In the genomic region with DNA sequence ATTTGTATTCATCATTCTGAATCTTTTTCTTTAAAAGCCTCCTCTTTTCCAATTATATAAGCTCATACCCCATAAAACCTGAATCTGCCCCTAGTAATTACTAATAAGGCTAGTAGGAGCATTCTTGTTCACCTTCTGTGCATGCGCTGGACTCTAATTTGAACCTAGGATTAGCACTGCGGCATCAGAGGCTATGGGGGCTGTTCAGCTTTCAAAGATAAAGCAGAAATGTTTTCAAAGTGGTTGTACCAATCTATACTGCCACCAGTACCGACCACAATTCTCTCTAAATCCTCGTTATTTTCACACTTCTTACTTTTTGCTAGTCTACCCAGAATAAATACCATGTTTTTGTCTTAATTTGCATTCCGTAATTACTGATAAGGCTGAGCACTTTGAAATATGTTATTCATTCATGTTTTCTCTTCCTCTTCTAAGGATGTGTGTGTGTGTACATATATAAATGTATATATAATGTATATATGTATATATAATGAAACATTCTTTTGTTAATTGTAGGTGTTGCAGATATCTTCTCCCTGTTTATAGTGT, we compare ENCODE assay signal across 11 cellular contexts. TPM values are rescaled to one million over a fixed set of nuclear protein-coding genes. Genes with fewer than 3 reads are reported as not detected.
A peak's percentile ranks its signal among the peaks of the same experiment; 100 is the strongest.
DNase-seq lines count a peak whose midpoint lies in the region; ATAC-seq, FAIRE-seq and TF ChIP-seq lines count a peak whose summit lies in the region.
"Had no signal": no experiment of that assay in that cellular context is flagged by ENCODE, and none has a peak within 500 bp of the region (broad histone marks: within the 10 kb centered on the region; RNA-seq: fewer than 3 reads in every experiment).

No MANE protein-coding gene starts in this region.

- TF ChIP-seq CTCF in omental fat pad (IDR thresholded peaks at IDR 0.05) = no peak

- POLR2A ChIA-PET in activated CD4-positive, alpha-beta memory T cell treated with anti-CD3 and anti-CD28 coated beads, Interleukin-2, amount 10 ng/mL, durations not matched to agents 7 days and 5 days (lab: Charles Lee) = interaction anchor here (1.3 to 5.1 kb wide), 5 partner anchors 13 to 349 kb away, joined by 3 to 62 read pairs (median 7); a partner anchor contains a TSS

- H3K27ac ChIP-seq in BLaER1 = no peak overlapping the region

- FAIRE-seq in HTR-8/SVneo (lab: Jason Lieb, UNC) = no peak
- FAIRE-seq: bronchial epithelial cell had no signal

- DNase-seq in HAP-1 (ENCODE audit: low spot score in 2 of 2) (no peak), naive B cell (no peak), RPMI8226 (no peak), HTR-8/SVneo (ENCODE audit: insufficient read length, low spot score) (no peak), omental fat pad (ENCODE audit: low spot score) (no peak)
- DNase-seq in activated CD4-positive, alpha-beta memory T cell treated with anti-CD3 and anti-CD28 coated beads, Interleukin-2, amount 10 ng/mL, durations not matched to agents 7 days and 5 days = no peak
- DNase-seq: activated CD4-positive, alpha-beta T cell treated with anti-CD3 and anti-CD28 coated beads, Interleukin-2, amount 50 U/mL, for 4 hours; MM.1S had no signal

- H3K36me3 ChIP-seq in BLaER1 (peaks cover 12% of the 10 kb centered on the region), HAP-1 (replicated peaks) (no peaks in the 10 kb centered on the region)

- ATAC-seq in naive B cell (ENCODE audit: low read depth in 2 of 2) (no peak), HG02981 (IDR thresholded peaks at IDR 0.05; ENCODE audit: unreplicated experiment) (no peak), omental fat pad (ENCODE audit: low FRiP score) (no peak)

- no peak overlapping the region for H3K27ac Mint-ChIP-seq in activated CD4-positive, alpha-beta memory T cell treated with anti-CD3 and anti-CD28 coated beads, Interleukin-2, amount 10 ng/mL, durations not matched to agents 7 days and 5 days
- H3K27ac Mint-ChIP-seq in naive B cell = peak overlapping the region in 3 of 6 donors; percentile 33 to 95 (median 84)

- H3K4me3 ChIP-seq in BLaER1 = 0 out of 2 replicates have a peak overlapping the region, but pooled peaks have one; percentile 80
- peak overlapping the region; percentile 79; the same call in 1 of the 2 replicates for H3K4me3 ChIP-seq in HAP-1

- in situ Hi-C loops in HAP-1 (cut with MboI; ENCODE audit: low sequenced_read_pairs) = no loop called here

- CTCF ChIA-PET in activated CD4-positive, alpha-beta memory T cell treated with anti-CD3 and anti-CD28 coated beads, Interleukin-2, amount 10 ng/mL, durations not matched to agents 7 days and 5 days (lab: Charles Lee) = interaction anchor here (1.3 to 3.9 kb wide), 6 partner anchors 12 to 132 kb away, joined by 3 to 62 read pairs (median 11); a partner anchor contains a TSS

- peaks cover 25% of the 10 kb centered on the region for H3K4me1 ChIP-seq in BLaER1
- peaks cover 20% of the 10 kb centered on the region for H3K4me1 ChIP-seq in HAP-1

- no peak overlapping the region for H3K9ac ChIP-seq in BLaER1

- no peaks in the 10 kb centered on the region for H3K9me3 ChIP-seq in BLaER1
- H3K9me3 ChIP-seq in HAP-1 = no peaks in the 10 kb centered on the region

- peak overlapping the region; percentile 87 for H3K4me2 ChIP-seq in BLaER1

- peaks cover 2% of the 10 kb centered on the region for H3K27me3 Mint-ChIP-seq in activated CD4-positive, alpha-beta memory T cell treated with anti-CD3 and anti-CD28 coated beads, Interleukin-2, amount 10 ng/mL, durations not matched to agents 7 days and 5 days
- H3K27me3 Mint-ChIP-seq in naive B cell = no peaks in the 10 kb centered on the region

- H3K36me3 Mint-ChIP-seq in activated CD4-positive, alpha-beta memory T cell treated with anti-CD3 and anti-CD28 coated beads, Interleukin-2, amount 10 ng/mL, durations not matched to agents 7 days and 5 days (ENCODE audit: low read depth) = peaks cover 10% of the 10 kb centered on the region
- H3K36me3 Mint-ChIP-seq in naive B cell = peaks cover 0 to 2% of the 10 kb centered on the region in 2 donors

- H4K20me1 ChIP-seq in BLaER1 = no peaks in the 10 kb centered on the region

- no peaks in the 10 kb centered on the region for H3K9me3 Mint-ChIP-seq in activated CD4-positive, alpha-beta memory T cell treated with anti-CD3 and anti-CD28 coated beads, Interleukin-2, amount 10 ng/mL, durations not matched to agents 7 days and 5 days
- no peaks in the 10 kb centered on the region for H3K9me3 Mint-ChIP-seq in naive B cell

- peaks cover 33% of the 10 kb centered on the region for H3K4me1 Mint-ChIP-seq in activated CD4-positive, alpha-beta memory T cell treated with anti-CD3 and anti-CD28 coated beads, Interleukin-2, amount 10 ng/mL, durations not matched to agents 7 days and 5 days
- peaks cover 24 to 37% (median 35%) of the 10 kb centered on the region in 3 donors for H3K4me1 Mint-ChIP-seq in naive B cell

- H3K4me3 Mint-ChIP-seq in activated CD4-positive, alpha-beta memory T cell treated with anti-CD3 and anti-CD28 coated beads, Interleukin-2, amount 10 ng/mL, durations not matched to agents 7 days and 5 days = peak overlapping the region; percentile 99
- peak overlapping the region in 5 of 8 donors; percentile 37 to 99 (median 94) for H3K4me3 Mint-ChIP-seq in naive B cell

- H3K27me3 ChIP-seq in BLaER1 = no peaks in the 10 kb centered on the region
- H3K27me3 ChIP-seq in HAP-1 (ENCODE audit: low read depth) = no peaks in the 10 kb centered on the region

RNA-seq across cellular contexts. Expression of a gene that starts 1.6 kb away (rescaled TPM):
- total RNA-seq in activated CD4-positive, alpha-beta memory T cell treated with anti-CD3 and anti-CD28 coated beads, Interleukin-2, amount 10 ng/mL, durations not matched to agents 7 days and 5 days = 10 to 100 TPM; 32.1 to 34.0 TPM
- 10 to 100 TPM; 14.5 to 24.8 (median 20.4) TPM for polyA plus RNA-seq in naive B cell (ENCODE audit: low read depth in 6 of 6)
- 10 to 100 TPM; 15.1 to 30.4 (median 18.5) TPM for total RNA-seq in omental fat pad

RNA-seq across cellular contexts. Expression of a gene that starts 50.8 kb away (rescaled TPM):
- total RNA-seq in activated CD4-positive, alpha-beta memory T cell treated with anti-CD3 and anti-CD28 coated beads, Interleukin-2, amount 10 ng/mL, durations not matched to agents 7 days and 5 days = 10 to 100 TPM; 28.3 to 30.3 TPM
- polyA plus RNA-seq in naive B cell (ENCODE audit: low read depth in 6 of 6) = not detected
- 1 to 10 TPM in 1 of 4 donors, under 1 TPM in 3; 0.16 to 1.1 (median 0.23) TPM for total RNA-seq in omental fat pad

Comparison
In these comparisons a context has a peak if more than half of its experiments do, and no peak if none do; other contexts are left out.
1. RNA of a gene that starts 50.8 kb away (total RNA-seq): 28.3 to 30.3 TPM in activated CD4-positive, alpha-beta memory T cell treated with anti-CD3 and anti-CD28 coated beads, Interleukin-2, amount 10 ng/mL, durations not matched to agents 7 days and 5 days; 0.16 to 1.1 TPM in omental fat pad; every median in the first group is over 10 times any median in the second.